Comparison of ENCODE assay signal across 1 cellular context in the genomic region with DNA sequence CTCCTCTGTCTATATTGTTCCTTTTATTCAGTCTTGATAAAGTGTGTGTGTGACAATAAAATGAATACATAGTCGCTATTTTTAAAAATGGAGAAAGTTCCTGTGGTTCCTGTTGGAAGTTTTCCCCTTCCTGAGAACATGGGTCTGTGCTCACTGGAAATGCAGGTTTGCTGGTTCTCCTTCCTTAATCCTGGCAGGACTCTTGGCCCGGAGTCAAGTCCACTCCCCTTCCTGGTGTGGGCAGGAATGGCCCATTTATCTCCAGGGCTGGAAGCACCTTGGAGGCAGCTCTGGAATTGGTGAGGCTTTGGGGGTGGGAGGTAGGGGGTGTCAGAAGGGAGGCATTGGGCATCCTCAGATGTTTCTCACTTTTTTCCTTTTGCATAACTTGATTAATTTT.
TF ChIP-seq lines count a peak whose summit lies in the region.

No MANE protein-coding gene starts in this region.

TF ChIP-seq in WTC11, 78 proteins besides CTCF, POLR2A, EP300 and RAD21 (continued from another document):
- TF ChIP-seq, protein P1, sequence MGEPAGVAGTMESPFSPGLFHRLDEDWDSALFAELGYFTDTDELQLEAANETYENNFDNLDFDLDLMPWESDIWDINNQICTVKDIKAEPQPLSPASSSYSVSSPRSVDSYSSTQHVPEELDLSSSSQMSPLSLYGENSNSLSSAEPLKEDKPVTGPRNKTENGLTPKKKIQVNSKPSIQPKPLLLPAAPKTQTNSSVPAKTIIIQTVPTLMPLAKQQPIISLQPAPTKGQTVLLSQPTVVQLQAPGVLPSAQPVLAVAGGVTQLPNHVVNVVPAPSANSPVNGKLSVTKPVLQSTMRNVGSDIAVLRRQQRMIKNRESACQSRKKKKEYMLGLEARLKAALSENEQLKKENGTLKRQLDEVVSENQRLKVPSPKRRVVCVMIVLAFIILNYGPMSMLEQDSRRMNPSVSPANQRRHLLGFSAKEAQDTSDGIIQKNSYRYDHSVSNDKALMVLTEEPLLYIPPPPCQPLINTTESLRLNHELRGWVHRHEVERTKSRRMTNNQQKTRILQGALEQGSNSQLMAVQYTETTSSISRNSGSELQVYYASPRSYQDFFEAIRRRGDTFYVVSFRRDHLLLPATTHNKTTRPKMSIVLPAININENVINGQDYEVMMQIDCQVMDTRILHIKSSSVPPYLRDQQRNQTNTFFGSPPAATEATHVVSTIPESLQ (CRISPR knock-in tag; IDR thresholded peaks at IDR 0.05), result no peak
- TF ChIP-seq, protein P2, sequence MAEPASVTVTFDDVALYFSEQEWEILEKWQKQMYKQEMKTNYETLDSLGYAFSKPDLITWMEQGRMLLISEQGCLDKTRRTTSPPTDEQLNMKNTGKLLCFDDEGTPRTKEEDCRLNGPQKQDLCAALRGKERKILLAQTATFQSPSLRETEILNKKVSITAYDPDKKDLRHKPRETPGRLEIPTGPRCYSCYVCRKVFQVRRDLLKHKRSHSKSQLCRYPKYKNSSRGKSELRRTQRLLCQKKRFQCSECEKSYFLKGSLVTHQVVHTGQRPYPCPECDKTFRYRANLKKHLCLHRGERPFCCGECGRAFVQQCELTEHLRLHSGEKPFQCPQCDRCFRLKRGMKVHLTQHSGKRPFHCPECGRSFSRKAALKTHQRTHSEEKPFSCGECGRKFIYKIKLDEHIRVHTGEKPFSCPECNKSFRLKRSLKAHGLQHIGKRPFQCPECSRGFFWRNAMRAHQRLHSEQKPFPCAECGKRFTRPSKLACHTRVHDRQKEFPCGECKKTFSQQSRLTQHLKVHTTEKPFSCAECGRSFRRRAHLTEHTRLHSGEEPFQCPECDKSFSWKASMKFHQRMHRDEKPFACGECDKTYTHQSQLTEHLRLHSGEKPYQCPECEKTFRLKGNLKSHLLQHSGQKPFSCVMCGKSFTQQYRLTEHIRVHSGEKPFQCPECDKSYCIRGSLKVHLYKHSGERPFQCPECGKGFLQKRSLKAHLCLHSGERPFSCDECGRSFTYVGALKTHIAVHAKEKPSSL (CRISPR knock-in tag; conservative IDR thresholded peaks at IDR 0.05), result no peak
- TF ChIP-seq SMAD4 (CRISPR knock-in tag; IDR thresholded peaks at IDR 0.05), result no peak
TF ChIP-seq in WTC11: peak in this region for 0.
